ENCODE assay signal across 16 cellular contexts in the genomic region with DNA sequence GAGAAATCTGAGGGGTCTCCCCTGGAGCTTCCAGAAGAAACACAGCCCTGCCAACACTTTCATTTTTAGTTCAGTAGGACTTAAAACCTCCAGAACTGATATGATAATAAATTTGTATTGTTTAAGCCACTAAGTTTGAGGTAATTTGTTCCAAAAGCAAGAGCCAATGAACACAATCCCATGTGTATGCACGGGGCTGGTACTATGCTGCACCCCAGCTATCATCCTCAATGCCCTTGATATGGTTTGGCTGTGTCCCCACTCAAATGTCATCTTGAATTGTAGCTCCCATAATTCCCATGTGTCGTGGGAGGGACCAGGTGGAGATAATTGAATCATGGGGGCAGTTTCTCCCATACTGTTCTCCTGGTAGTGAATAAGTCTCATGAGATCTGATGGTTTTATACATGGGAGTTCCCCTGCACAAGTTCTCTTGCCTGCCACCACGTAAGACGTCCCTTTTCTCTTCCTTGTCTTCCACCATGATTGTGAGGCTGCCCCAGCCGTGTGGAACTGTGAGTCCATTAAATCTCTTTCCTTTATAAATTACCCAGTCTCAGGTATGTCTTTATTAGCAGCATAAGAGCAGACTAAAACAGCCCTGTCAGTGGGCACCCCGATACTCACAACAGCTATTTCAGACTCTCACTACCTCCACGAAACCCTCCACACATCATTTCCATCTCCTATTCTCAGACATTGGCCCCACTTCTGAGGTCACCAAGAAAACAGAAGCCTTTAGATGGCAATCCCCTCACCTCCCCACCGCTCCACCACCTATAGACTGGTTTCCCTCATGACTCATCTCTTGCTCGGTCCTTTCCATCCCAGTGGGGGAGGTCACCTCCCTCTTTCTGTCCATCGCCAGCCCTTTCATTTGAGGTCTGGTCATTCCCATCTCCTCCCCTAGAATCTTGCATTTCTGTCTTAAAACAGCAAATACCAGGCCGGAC. TPM values are rescaled to one million over a fixed set of nuclear protein-coding genes. Genes with fewer than 3 reads are reported as not detected.
DNase-seq lines count a peak whose midpoint lies in the region; ATAC-seq and TF ChIP-seq lines count a peak whose summit lies in the region.
"Had no signal": no experiment of that assay in that cellular context is flagged by ENCODE, and none has a peak within 500 bp of the region (broad histone marks: within the 10 kb centered on the region; RNA-seq: fewer than 3 reads in every experiment).

No MANE protein-coding gene starts in this region.

- ATAC-seq in Right ventricle myocardium superior (ENCODE audit: poor library complexity): no peak
- ATAC-seq in left cardiac atrium: no peak
- ATAC-seq in GM21723 (IDR thresholded peaks at IDR 0.05; ENCODE audit: unreplicated experiment): peak; percentile 80
- ATAC-seq in HG03378 (IDR thresholded peaks at IDR 0.05; ENCODE audit: unreplicated experiment): peak; percentile 68
- ATAC-seq: foreskin keratinocyte, GM23338, psoas muscle had no signal

- DNase-seq in Right ventricle myocardium superior (peak; percentile 10), left cardiac atrium (no peak), NCI-H82 (lab: John Stamatoyannopoulos, UW) (no peak), NCI-H2171 treated with DMSO at 0.1 percent for 48 hours (lab: John Stamatoyannopoulos, UW) (no peak), T-helper 2 cell (no peak), ovary (no peak)
- DNase-seq: activated B cell treated with CpG ODN at 0.5 μM for 24 hours, activated gamma-delta T cell, foreskin keratinocyte, NCI-H2081 had no signal

- no peaks in the 10 kb centered on the region for H3K4me1 ChIP-seq in ovary (ENCODE audit: insufficient read depth)
- H3K4me1 ChIP-seq: foreskin keratinocyte, psoas muscle had no signal

- no peaks in the 10 kb centered on the region for H3K36me3 ChIP-seq in ovary

- intact Hi-C loops in Right ventricle myocardium superior (cut with DNase I): loop anchor here (10.0 kb wide), 1 partner anchor 91 kb away; no protein-coding TSS in a partner anchor
- intact Hi-C loops in left cardiac atrium (cut with DNase I): no loop called here
- intact Hi-C loops in ovary (cut with DNase I): no loop called here

- 71 to 75% (median 72%) methylated on average over 10 to 11 of the region's 11 CpGs for WGBS in ovary, 3 donors

- H3K9me3 ChIP-seq in ovary: no peaks in the 10 kb centered on the region
- H3K9me3 ChIP-seq: psoas muscle had no signal

- no peak overlapping the region for H3K27ac ChIP-seq in ovary
- H3K27ac ChIP-seq: foreskin keratinocyte, psoas muscle, SK-N-MC had no signal

- TF ChIP-seq CTCF in ovary (IDR thresholded peaks at IDR 0.05): no peak

- no peak for TF ChIP-seq POLR2A in ovary (IDR thresholded peaks at IDR 0.05)

- no peaks in the 10 kb centered on the region for H3K27me3 ChIP-seq in ovary

- TF ChIP-seq EP300 in ovary (IDR thresholded peaks at IDR 0.05): no peak

- no peak overlapping the region for H3K4me3 ChIP-seq in ovary
- H3K4me3 ChIP-seq: GM23338, psoas muscle, SK-N-MC had no signal

RNA-seq across cellular contexts. Expression of gene CACNG1, which starts 8.9 kb away (rescaled TPM):
- total RNA-seq in Right ventricle myocardium superior: not detected
- total RNA-seq in left cardiac atrium: not detected
- under 1 TPM in 1 of 7 donors, not detected in 6; 0.46 TPM for total RNA-seq in ovary
- polyA plus RNA-seq in ovary: not detected
- total RNA-seq: activated B cell treated with CpG ODN at 0.5 μM for 24 hours, bronchial epithelial cell, foreskin keratinocyte, GM23338 had no signal
- polyA plus RNA-seq: foreskin keratinocyte, GM23338 had no signal

Comparison
In these comparisons a context has a peak if more than half of its experiments do, and no peak if none do; other contexts are left out.
1. ATAC-seq: peak in GM21723 (single experiment) and HG03378 (single experiment); none in Right ventricle myocardium superior (single experiment) and left cardiac atrium (0 of 2).